Comparison of ENCODE assay signal across 8 cellular contexts in the genomic region with DNA sequence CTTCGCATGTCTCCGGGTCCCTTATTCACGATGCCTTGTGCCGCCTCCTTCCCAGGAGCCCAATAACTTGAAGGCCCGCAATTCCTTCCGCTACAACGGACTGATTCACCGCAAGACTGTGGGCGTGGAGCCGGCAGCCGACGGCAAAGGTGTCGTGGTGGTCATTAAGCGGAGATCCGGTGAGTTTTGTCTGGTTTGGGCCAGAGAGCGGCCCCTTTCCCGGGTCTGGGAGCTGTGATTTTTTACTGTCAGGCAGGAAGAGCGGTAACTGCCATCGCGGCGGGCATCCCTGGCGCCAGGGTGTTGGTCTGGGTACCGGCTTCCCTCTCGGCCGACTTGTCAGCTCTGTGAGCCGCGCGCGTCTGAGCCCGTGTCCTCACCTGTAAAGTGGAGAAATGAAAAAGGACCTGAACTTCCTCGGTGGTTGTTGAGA. TPM values are rescaled to one million over a fixed set of nuclear protein-coding genes. Genes with fewer than 3 reads are reported as not detected.
DNase-seq lines count a peak whose midpoint lies in the region; ATAC-seq and TF ChIP-seq lines count a peak whose summit lies in the region.

No MANE protein-coding gene starts in this region.

- peak overlapping the region; percentile 95 to 100 (median 99) for H3K27ac Mint-ChIP-seq in CD4-positive, CD25-positive, alpha-beta regulatory T cell
- H3K27ac Mint-ChIP-seq in neural crest cell (ENCODE audit: unreplicated experiment): peak overlapping the region; percentile 99

- H3K4me3 Mint-ChIP-seq in CD4-positive, CD25-positive, alpha-beta regulatory T cell: peak overlapping the region; percentile 97 to 100 (median 100)
- H3K4me3 Mint-ChIP-seq in neural crest cell: peak overlapping the region; percentile 100

- peaks cover 5 to 81% (median 38%) of the 10 kb centered on the region in 4 donors for H3K4me1 Mint-ChIP-seq in CD4-positive, CD25-positive, alpha-beta regulatory T cell
- H3K4me1 Mint-ChIP-seq in neural crest cell: peaks cover 57% of the 10 kb centered on the region

- peak overlapping the region; percentile 90 for H3K4me3 ChIP-seq in CD4-positive, CD25-positive, alpha-beta regulatory T cell (ENCODE audit: low read depth, low read length)
- peak overlapping the region; percentile 97 for H3K4me3 ChIP-seq in NT2/D1 (ENCODE audit: insufficient read length, low read depth)
- H3K4me3 ChIP-seq in effector memory CD4-positive, alpha-beta T cell (ENCODE audit: insufficient read depth, low read depth, low read length, poor library complexity, severe bottlenecking): peak overlapping the region; percentile 79

- peak overlapping the region; percentile 94 for H3K27ac ChIP-seq in CD4-positive, CD25-positive, alpha-beta regulatory T cell (ENCODE audit: insufficient read depth, low read length, poor library complexity, severe bottlenecking)
- peak overlapping the region; percentile 91 for H3K27ac ChIP-seq in effector memory CD4-positive, alpha-beta T cell (ENCODE audit: insufficient read depth, low read length, poor library complexity, severe bottlenecking)

- peaks cover 61% of the 10 kb centered on the region for H3K4me1 ChIP-seq in CD4-positive, CD25-positive, alpha-beta regulatory T cell (ENCODE audit: control insufficient read depth, insufficient read depth, low read length, poor library complexity, severe bottlenecking)
- peaks cover 36% of the 10 kb centered on the region for H3K4me1 ChIP-seq in NT2/D1 (ENCODE audit: insufficient read depth, insufficient read length)
- peaks cover 50% of the 10 kb centered on the region for H3K4me1 ChIP-seq in effector memory CD4-positive, alpha-beta T cell (ENCODE audit: control insufficient read depth, insufficient read depth, low read length, poor library complexity, severe bottlenecking)

- H3K36me3 ChIP-seq in CD4-positive, CD25-positive, alpha-beta regulatory T cell (ENCODE audit: control insufficient read depth, insufficient read depth, low read length): peaks cover 37% of the 10 kb centered on the region
- H3K36me3 ChIP-seq in NT2/D1 (ENCODE audit: insufficient read depth, insufficient read length, low read length): peaks cover 56% of the 10 kb centered on the region
- H3K36me3 ChIP-seq in effector memory CD4-positive, alpha-beta T cell (ENCODE audit: control insufficient read depth, insufficient read depth, low read length): peaks cover 46% of the 10 kb centered on the region

- no peaks in the 10 kb centered on the region for H3K9me3 ChIP-seq in CD4-positive, CD25-positive, alpha-beta regulatory T cell (ENCODE audit: control insufficient read depth in 2 of 2, low read length in 2 of 2)
- H3K9me3 ChIP-seq in NT2/D1 (ENCODE audit: insufficient read depth, low read length): no peaks in the 10 kb centered on the region
- no peaks in the 10 kb centered on the region for H3K9me3 ChIP-seq in effector memory CD4-positive, alpha-beta T cell (ENCODE audit: control insufficient read depth, low read length)

- H3K9me3 Mint-ChIP-seq in CD4-positive, CD25-positive, alpha-beta regulatory T cell: peaks cover 0 to 2% (median 0%) of the 10 kb centered on the region in 7 donors
- H3K9me3 Mint-ChIP-seq in neural crest cell: no peaks in the 10 kb centered on the region

- no peak for ATAC-seq in CD4-positive, CD25-positive, alpha-beta regulatory T cell (ENCODE audit: low read depth in 2 of 2)
- ATAC-seq in HG03439 (IDR thresholded peaks at IDR 0.05; ENCODE audit: unreplicated experiment) (no peak), HG03378 (IDR thresholded peaks at IDR 0.05; ENCODE audit: unreplicated experiment) (no peak), GM19397 (IDR thresholded peaks at IDR 0.05; ENCODE audit: unreplicated experiment) (no peak)

- no peaks in the 10 kb centered on the region for H3K27me3 Mint-ChIP-seq in CD4-positive, CD25-positive, alpha-beta regulatory T cell
- H3K27me3 Mint-ChIP-seq in neural crest cell (ENCODE audit: low read depth): peaks cover 8% of the 10 kb centered on the region

- H3K9ac ChIP-seq in NT2/D1 (ENCODE audit: insufficient read length, low read depth): peak overlapping the region; percentile 99

- TF ChIP-seq CTCF in neural crest cell (conservative IDR thresholded peaks at IDR 0.05): no peak

- DNase-seq in CD4-positive, CD25-positive, alpha-beta regulatory T cell: peak in 1 of 3 donors; percentile 30
- no peak for DNase-seq in NT2/D1 (ENCODE audit: low read depth, low spot score)
- peak in 2 of 3 donors; percentile 9 to 29 for DNase-seq in effector memory CD4-positive, alpha-beta T cell
- no peak for DNase-seq in neural crest cell (ENCODE audit: low read depth, low spot score)
- DNase-seq in NCI-H187 (lab: John Stamatoyannopoulos, UW): no peak

- H3K27me3 ChIP-seq in CD4-positive, CD25-positive, alpha-beta regulatory T cell (ENCODE audit: control insufficient read depth, insufficient read depth, low read length): no peaks in the 10 kb centered on the region
- H3K27me3 ChIP-seq in NT2/D1 (ENCODE audit: insufficient read depth, insufficient read length): peaks cover 12% of the 10 kb centered on the region
- H3K27me3 ChIP-seq in effector memory CD4-positive, alpha-beta T cell (replicated peaks; ENCODE audit: control insufficient read depth, insufficient read depth, low read length, poor library complexity, severe bottlenecking): no peaks in the 10 kb centered on the region

- peaks cover 29% of the 10 kb centered on the region for H3K36me3 Mint-ChIP-seq in CD4-positive, CD25-positive, alpha-beta regulatory T cell
- H3K36me3 Mint-ChIP-seq in neural crest cell (ENCODE audit: low read depth): peaks cover 10% of the 10 kb centered on the region

RNA-seq across cellular contexts. Expression of gene RPL28, which starts 0.8 kb away (rescaled TPM):
- total RNA-seq in CD4-positive, CD25-positive, alpha-beta regulatory T cell: 2,934 TPM
- polyA plus RNA-seq in CD4-positive, CD25-positive, alpha-beta regulatory T cell: 100 to 1,000 TPM; 527 to 727 (median 674) TPM
- total RNA-seq in neural crest cell: 1,888 and 1,936 TPM in 2 replicates

RNA-seq across cellular contexts. Expression of gene TMEM238, which starts 2.4 kb away (rescaled TPM):
- 15.9 TPM for total RNA-seq in CD4-positive, CD25-positive, alpha-beta regulatory T cell
- polyA plus RNA-seq in CD4-positive, CD25-positive, alpha-beta regulatory T cell: 1 to 10 TPM in 2 of 4 donors, under 1 TPM in 2; 0.42 to 1.3 (median 0.79) TPM
- total RNA-seq in neural crest cell: 0.40 and 0.71 TPM in 2 replicates

RNA-seq across cellular contexts. Expression of gene TMEM190, which starts 9.9 kb away (rescaled TPM):
- total RNA-seq in CD4-positive, CD25-positive, alpha-beta regulatory T cell: not detected
- not detected for polyA plus RNA-seq in CD4-positive, CD25-positive, alpha-beta regulatory T cell
- not detected in 2 replicates for total RNA-seq in neural crest cell

RNA-seq across cellular contexts. Expression of gene IL11, which starts 16.3 kb away (rescaled TPM):
- not detected for total RNA-seq in CD4-positive, CD25-positive, alpha-beta regulatory T cell
- polyA plus RNA-seq in CD4-positive, CD25-positive, alpha-beta regulatory T cell: not detected
- total RNA-seq in neural crest cell: 0.56 and 0.59 TPM in 2 replicates

RNA-seq across cellular contexts. Expression of gene UBE2S, which starts 21.1 kb away (rescaled TPM):
- 92.9 TPM for total RNA-seq in CD4-positive, CD25-positive, alpha-beta regulatory T cell
- 10 to 100 TPM; 24.9 to 38.8 (median 33.2) TPM for polyA plus RNA-seq in CD4-positive, CD25-positive, alpha-beta regulatory T cell
- total RNA-seq in neural crest cell: 243 and 269 TPM in 2 replicates

Comparison
In these comparisons a context has a peak if more than half of its experiments do, and no peak if none do; other contexts are left out.
1. DNase-seq: peak in effector memory CD4-positive, alpha-beta T cell (2 of 3); none in NT2/D1 (single experiment), neural crest cell (single experiment) and NCI-H187 (0 of 2).
2. Peak in every context shown above with its lines, with median percentiles within 50 percentile points of each other: H3K4me3 ChIP-seq.